30 cellular contexts compared by ENCODE assay signal in the genomic region with DNA sequence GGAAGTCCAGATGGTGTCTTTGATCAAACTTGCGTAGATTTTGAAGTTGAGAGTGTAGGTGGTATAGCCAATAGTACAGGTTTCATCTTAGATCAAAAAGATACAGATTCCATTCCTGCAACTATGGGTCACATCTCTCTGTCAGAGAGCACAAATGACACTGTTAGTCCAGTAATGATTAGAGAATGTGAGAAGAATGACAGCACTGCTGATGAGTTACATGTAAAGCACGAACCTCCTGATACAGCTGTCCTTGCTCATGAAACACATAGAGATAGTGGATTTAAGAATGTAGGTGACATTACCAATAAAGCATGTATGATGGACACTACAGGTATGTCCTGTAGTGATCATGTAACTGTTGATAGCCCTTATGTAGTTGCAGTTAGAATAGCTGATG. TPM values are rescaled to one million over a fixed set of nuclear protein-coding genes. Genes with fewer than 3 reads are reported as not detected.
"Had no signal": no experiment of that assay in that cellular context is flagged by ENCODE, and none has a peak within 500 bp of the region (broad histone marks: within the 10 kb centered on the region; RNA-seq: fewer than 3 reads in every experiment).

No MANE protein-coding gene starts in this region.

- H3K9me3 ChIP-seq: adrenal gland, ascending aorta, stomach, upper lobe of left lung had no signal

- ATAC-seq: activated CD4-positive, CD25-positive, alpha-beta regulatory T cell treated with anti-CD3 and anti-CD28 coated beads, Interleukin-2, amount 50 U/mL, for 24 hours; activated CD8-positive, alpha-beta T cell treated with anti-CD3 and anti-CD28 coated beads, Interleukin-2, amount 10 ng/mL, durations not matched to agents 7 days and 5 days; esophagus mucosa; left ventricle myocardium superior; right cardiac atrium; stimulated activated memory B cell treated with anti-CD40 and anti-IgM and Interleukin-4, amounts not matched to agents 10 μg/mL and 1 μg/mL and 100 μg/mL, for 72 hours had no signal

- DNase-seq: activated CD4-positive, alpha-beta T cell treated with anti-CD3 and anti-CD28 coated beads, Interleukin-2, amount 50 U/mL, for 1 hour; activated CD8-positive, alpha-beta T cell treated with anti-CD3 and anti-CD28 coated beads, Interleukin-2, amount 10 ng/mL, durations not matched to agents 7 days and 5 days; activated naive CD4-positive, alpha-beta T cell; activated T-cell treated with anti-CD3 and anti-CD28 coated beads, Interleukin-2, amount 50 U/mL, for 1 hour; adrenal gland; central memory CD4-positive, alpha-beta T cell; effector memory CD4-positive, alpha-beta T cell; glutamatergic neuron; hippocampal formation; kidney glomerular epithelial cell; left ventricle myocardium superior; midbrain; nucleus accumbens; right cardiac atrium; stimulated activated CD4-positive, alpha-beta T cell treated with anti-CD3 and anti-CD28 coated beads, Interleukin-2, amount 100 ng/mL, for 24 hours; stomach; SW 1271; upper lobe of left lung had no signal

- H3K27ac ChIP-seq: adrenal gland, ascending aorta, parathyroid adenoma, skin epidermis, stomach, upper lobe of left lung, VCaP had no signal

- H3K4me3 Mint-ChIP-seq: activated CD8-positive, alpha-beta T cell treated with anti-CD3 and anti-CD28 coated beads, Interleukin-2, amount 10 ng/mL, durations not matched to agents 7 days and 5 days; activated naive CD8-positive, alpha-beta T cell; stimulated activated memory B cell treated with anti-CD40 and anti-IgM and Interleukin-4, amounts not matched to agents 10 μg/mL and 1 μg/mL and 100 μg/mL, for 72 hours had no signal

- H3K36me3 ChIP-seq: adrenal gland had no signal

- H3K27me3 ChIP-seq: adrenal gland, ascending aorta, stomach, upper lobe of left lung had no signal

- FAIRE-seq: frontal cortex had no signal

- H3K27ac Mint-ChIP-seq: activated CD8-positive, alpha-beta T cell treated with anti-CD3 and anti-CD28 coated beads, Interleukin-2, amount 10 ng/mL, durations not matched to agents 7 days and 5 days; activated naive CD8-positive, alpha-beta T cell; activated T-helper 2 cell treated with anti-CD3 and anti-CD28 coated beads, Interferon-gamma antibody, Interleukin-2, Interleukin-4, amounts not matched to agents 10 μg/mL and 5 μg/mL and 100 μg/mL, durations not matched to agents 14 hours and 24 hours and 36 hours; stimulated activated memory B cell treated with anti-CD40 and anti-IgM and Interleukin-4, amounts not matched to agents 10 μg/mL and 1 μg/mL and 100 μg/mL, for 72 hours had no signal

- H3K9me3 Mint-ChIP-seq: activated T-helper 2 cell treated with anti-CD3 and anti-CD28 coated beads, Interferon-gamma antibody, Interleukin-2, Interleukin-4, amounts not matched to agents 10 μg/mL and 5 μg/mL and 100 μg/mL, durations not matched to agents 14 hours and 24 hours and 36 hours; stimulated activated memory B cell treated with anti-CD40 and anti-IgM and Interleukin-4, amounts not matched to agents 10 μg/mL and 1 μg/mL and 100 μg/mL, for 72 hours had no signal

- H3K27me3 Mint-ChIP-seq: activated naive CD8-positive, alpha-beta T cell; stimulated activated memory B cell treated with anti-CD40 and anti-IgM and Interleukin-4, amounts not matched to agents 10 μg/mL and 1 μg/mL and 100 μg/mL, for 72 hours had no signal

- H3K9ac ChIP-seq: parathyroid adenoma had no signal

- H3K4me3 ChIP-seq: adrenal gland, ascending aorta, skin epidermis, stomach, upper lobe of left lung had no signal

- H3K4me1 ChIP-seq: ascending aorta had no signal

- H2AFZ ChIP-seq: parathyroid adenoma had no signal

RNA-seq across cellular contexts. Expression of a gene that starts 59.1 kb away (rescaled TPM):
- total RNA-seq: activated CD8-positive, alpha-beta T cell treated with anti-CD3 and anti-CD28 coated beads, Interleukin-2, amount 10 ng/mL, durations not matched to agents 7 days and 5 days; activated T-helper 2 cell treated with anti-CD3 and anti-CD28 coated beads, Interferon-gamma antibody, Interleukin-2, Interleukin-4, amounts not matched to agents 10 μg/mL and 5 μg/mL and 100 μg/mL, durations not matched to agents 14 hours and 24 hours and 36 hours; frontal cortex; T-helper 2 cell treated with Interferon-gamma antibody and Interleukin-4, amounts not matched to agents 100 ng/mL and 5 ng/mL, for 36 hours had no signal
- polyA plus RNA-seq: neural cell had no signal
